ENCODE assay signal across 11 cellular contexts in the genomic region with DNA sequence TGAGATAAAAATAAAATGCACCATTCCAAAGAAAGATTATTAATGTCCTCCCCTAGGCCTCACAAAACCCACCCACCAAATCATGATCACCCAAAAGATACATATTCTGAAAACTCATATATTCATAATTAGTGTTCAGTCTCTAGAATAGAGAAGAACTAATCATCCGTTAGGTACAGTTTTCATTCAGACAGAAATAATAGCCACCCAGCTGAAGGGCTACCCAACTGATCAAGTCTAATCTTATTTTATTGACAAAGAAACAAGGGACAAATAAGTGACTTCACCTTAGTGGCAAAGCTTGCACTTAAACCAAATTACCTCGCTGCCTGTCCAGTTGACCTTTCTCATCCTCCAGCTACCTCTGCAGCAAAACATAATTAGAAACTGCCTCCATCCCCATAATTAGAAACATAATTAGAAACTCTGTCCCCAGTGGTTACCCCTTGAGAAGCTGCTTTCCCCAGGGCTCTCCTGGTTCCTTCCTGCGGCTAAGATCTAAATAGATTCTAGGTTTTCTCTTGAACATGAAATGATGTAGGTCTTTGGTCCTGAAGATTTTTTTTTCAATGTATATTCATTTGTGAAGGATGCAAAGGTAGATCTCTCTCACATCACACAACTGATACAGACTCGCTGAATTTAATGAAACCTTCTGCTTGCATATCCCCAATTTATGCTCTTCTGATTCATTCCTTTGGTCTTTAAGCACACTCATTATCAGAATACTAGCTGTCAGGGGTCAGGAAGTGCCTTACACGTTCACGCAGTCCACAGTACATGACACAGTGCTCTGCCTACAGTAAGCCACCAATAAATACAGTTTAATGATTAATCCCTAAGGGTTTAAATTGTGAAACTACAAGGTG. TPM values are rescaled to one million over a fixed set of nuclear protein-coding genes. Genes with fewer than 3 reads are reported as not detected.
DNase-seq lines count a peak whose midpoint lies in the region; ATAC-seq and TF ChIP-seq lines count a peak whose summit lies in the region.
"Had no signal": no experiment of that assay in that cellular context is flagged by ENCODE, and none has a peak within 500 bp of the region (broad histone marks: within the 10 kb centered on the region; RNA-seq: fewer than 3 reads in every experiment).

No MANE protein-coding gene starts in this region.

- DNase-seq in left lobe of liver (ENCODE audit: low spot score): no peak
- DNase-seq in HAP-1 (ENCODE audit: low spot score in 2 of 2): no peak
- no peak for DNase-seq in UCSD-AML1 (lab: John Stamatoyannopoulos, UW; ENCODE audit: unreplicated experiment)
- no peak for DNase-seq in BE2C
- DNase-seq in NCI-H524 (lab: John Stamatoyannopoulos, UW): no peak
- DNase-seq: brain microvascular endothelial cell, NCI-H146 had no signal

- no peaks in the 10 kb centered on the region for H3K9me3 ChIP-seq in HAP-1
- no peaks in the 10 kb centered on the region for H3K9me3 ChIP-seq in BE2C

- H3K27me3 ChIP-seq in HAP-1 (ENCODE audit: low read depth) (no peaks in the 10 kb centered on the region), BE2C (no peaks in the 10 kb centered on the region)
- H3K27me3 ChIP-seq: brain microvascular endothelial cell had no signal

- no peak for TF ChIP-seq CTCF in BE2C (IDR thresholded peaks at IDR 0.05; ENCODE audit: low read depth, low read length)

- H3K4me1 ChIP-seq in HAP-1 (no peaks in the 10 kb centered on the region), BE2C (peaks cover 5% of the 10 kb centered on the region)
- H3K4me1 ChIP-seq: parathyroid adenoma had no signal

- in situ Hi-C loops in HAP-1 (cut with MboI; ENCODE audit: low sequenced_read_pairs): no loop called here

- peak; percentile 86 for ATAC-seq in GM18517 (IDR thresholded peaks at IDR 0.05; ENCODE audit: unreplicated experiment)
- peak; percentile 92 for ATAC-seq in GM21390 (IDR thresholded peaks at IDR 0.05; ENCODE audit: unreplicated experiment)
- ATAC-seq in HG03196 (IDR thresholded peaks at IDR 0.05; ENCODE audit: unreplicated experiment): peak; percentile 91
- peak; percentile 87 for ATAC-seq in left lobe of liver

- H3K4me3 ChIP-seq in HAP-1 (no peak overlapping the region), BE2C (ENCODE audit: low read depth, low read length) (no peak overlapping the region)

- no peaks in the 10 kb centered on the region for H3K36me3 ChIP-seq in HAP-1 (replicated peaks)
- no peaks in the 10 kb centered on the region for H3K36me3 ChIP-seq in BE2C
- H3K36me3 ChIP-seq: brain microvascular endothelial cell had no signal

RNA-seq across cellular contexts. Expression of a gene that starts 46.3 kb away (rescaled TPM):
- total RNA-seq in left lobe of liver: 42.5 TPM
- polyA plus RNA-seq in BE2C (2012; ENCODE audit: insufficient read depth, insufficient read length, low read depth): 75.3 TPM

RNA-seq across cellular contexts. Expression of a gene that starts 58.4 kb away (rescaled TPM):
- 174 TPM for total RNA-seq in left lobe of liver
- polyA plus RNA-seq in BE2C (2012; ENCODE audit: insufficient read depth, insufficient read length, low read depth): 1.1 TPM
